ENCODE assay signal across 1 cellular context in genomic region chr6:49050606-49051005, GRCh38.
TF ChIP-seq lines count a peak whose summit lies in the region.

No MANE protein-coding gene starts in this region.

TF ChIP-seq in H1, 55 proteins besides CTCF, POLR2A, EP300 and RAD21:
- TF ChIP-seq, protein P1, sequence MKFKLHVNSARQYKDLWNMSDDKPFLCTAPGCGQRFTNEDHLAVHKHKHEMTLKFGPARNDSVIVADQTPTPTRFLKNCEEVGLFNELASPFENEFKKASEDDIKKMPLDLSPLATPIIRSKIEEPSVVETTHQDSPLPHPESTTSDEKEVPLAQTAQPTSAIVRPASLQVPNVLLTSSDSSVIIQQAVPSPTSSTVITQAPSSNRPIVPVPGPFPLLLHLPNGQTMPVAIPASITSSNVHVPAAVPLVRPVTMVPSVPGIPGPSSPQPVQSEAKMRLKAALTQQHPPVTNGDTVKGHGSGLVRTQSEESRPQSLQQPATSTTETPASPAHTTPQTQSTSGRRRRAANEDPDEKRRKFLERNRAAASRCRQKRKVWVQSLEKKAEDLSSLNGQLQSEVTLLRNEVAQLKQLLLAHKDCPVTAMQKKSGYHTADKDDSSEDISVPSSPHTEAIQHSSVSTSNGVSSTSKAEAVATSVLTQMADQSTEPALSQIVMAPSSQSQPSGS (IDR thresholded peaks at IDR 0.05; ENCODE audit: low read length): no peak
- TF ChIP-seq CBX8 (IDR thresholded peaks at IDR 0.05; ENCODE audit: borderline replicate concordance, low read depth, low read length) (no peak), CREB1 (IDR thresholded peaks at IDR 0.05) (no peak), POU5F1 (IDR thresholded peaks at IDR 0.05; ENCODE audit: low read depth, low read length) (no peak), HDAC2 (IDR thresholded peaks at IDR 0.05; ENCODE audit: borderline replicate concordance in 1 of 2, low read depth in 2 of 2, low read length in 2 of 2) (no peak), CHD1 (IDR thresholded peaks at IDR 0.05; ENCODE audit: low read depth, low read length) (no peak), SIN3A (conservative IDR thresholded peaks at IDR 0.05 in 1 of 2, IDR thresholded peaks at IDR 0.05 in 1 of 2; ENCODE audit: low read depth in 1 of 2, low read length in 2 of 2) (no peak), HDAC6 (IDR thresholded peaks at IDR 0.05; ENCODE audit: low read depth, low read length) (no peak), CBX5 (IDR thresholded peaks at IDR 0.05; ENCODE audit: low read depth, low read length) (no peak), TEAD4 (IDR thresholded peaks at IDR 0.05; ENCODE audit: low read depth, low read length) (no peak)
- TF ChIP-seq, protein P2, sequence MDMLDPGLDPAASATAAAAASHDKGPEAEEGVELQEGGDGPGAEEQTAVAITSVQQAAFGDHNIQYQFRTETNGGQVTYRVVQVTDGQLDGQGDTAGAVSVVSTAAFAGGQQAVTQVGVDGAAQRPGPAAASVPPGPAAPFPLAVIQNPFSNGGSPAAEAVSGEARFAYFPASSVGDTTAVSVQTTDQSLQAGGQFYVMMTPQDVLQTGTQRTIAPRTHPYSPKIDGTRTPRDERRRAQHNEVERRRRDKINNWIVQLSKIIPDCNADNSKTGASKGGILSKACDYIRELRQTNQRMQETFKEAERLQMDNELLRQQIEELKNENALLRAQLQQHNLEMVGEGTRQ (IDR thresholded peaks at IDR 0.05; ENCODE audit: low read length): no peak
- TF ChIP-seq, protein P3, sequence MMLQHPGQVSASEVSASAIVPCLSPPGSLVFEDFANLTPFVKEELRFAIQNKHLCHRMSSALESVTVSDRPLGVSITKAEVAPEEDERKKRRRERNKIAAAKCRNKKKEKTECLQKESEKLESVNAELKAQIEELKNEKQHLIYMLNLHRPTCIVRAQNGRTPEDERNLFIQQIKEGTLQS (IDR thresholded peaks at IDR 0.05; ENCODE audit: insufficient read depth, low read depth, low read length): no peak
